Comparison of ENCODE assay signal across 9 cellular contexts in the genomic region with DNA sequence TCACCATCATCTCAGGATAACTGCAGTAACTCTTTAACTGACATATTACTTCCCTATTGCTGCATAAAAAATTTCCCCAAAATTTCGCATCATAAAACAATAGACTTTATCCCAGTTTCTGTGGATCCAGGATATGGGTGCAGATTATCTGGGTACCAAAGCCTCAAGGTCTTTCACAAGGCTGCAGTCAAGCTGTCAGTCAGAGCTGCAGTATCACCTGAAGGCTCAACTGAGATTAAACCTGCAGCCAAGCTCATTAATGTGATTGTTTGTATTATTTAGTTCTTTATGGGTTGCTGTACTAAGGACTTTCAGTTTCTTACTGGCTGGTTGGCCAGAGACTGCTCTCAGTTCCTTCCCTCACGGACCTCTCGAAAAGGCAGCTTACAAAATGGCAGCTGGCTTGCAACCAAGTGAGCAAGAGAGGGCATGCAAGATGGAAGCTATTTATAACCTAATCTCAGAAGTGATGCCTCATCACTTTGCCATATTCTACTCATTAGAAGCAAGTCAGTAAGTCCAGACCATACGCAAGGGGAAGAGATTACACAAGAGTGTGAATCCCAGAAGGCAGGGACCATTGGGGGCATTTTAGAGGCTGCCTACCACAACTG. TPM values are rescaled to one million over a fixed set of nuclear protein-coding genes. Genes with fewer than 3 reads are reported as not detected.
DNase-seq lines count a peak whose midpoint lies in the region; ATAC-seq and TF ChIP-seq lines count a peak whose summit lies in the region.
"Had no signal": no experiment of that assay in that cellular context is flagged by ENCODE, and none has a peak within 500 bp of the region (broad histone marks: within the 10 kb centered on the region; RNA-seq: fewer than 3 reads in every experiment).

No MANE protein-coding gene starts in this region.

- POLR2A ChIA-PET in WTC11 (lab: Charles Lee) = no interaction called here
- POLR2A ChIA-PET in activated CD4-positive, alpha-beta memory T cell treated with anti-CD3 and anti-CD28 coated beads for 36 hours (lab: Charles Lee) = interaction anchor here (0.6 kb wide), 1 partner anchor 21 kb away, joined by 3 read pairs; no protein-coding TSS in a partner anchor

- no peak overlapping the region for H3K27ac Mint-ChIP-seq in WTC11
- no peak overlapping the region for H3K27ac Mint-ChIP-seq in activated CD4-positive, alpha-beta memory T cell treated with anti-CD3 and anti-CD28 coated beads for 36 hours

- H3K4me1 Mint-ChIP-seq in WTC11 = peaks cover 13% of the 10 kb centered on the region
- peaks cover 3% of the 10 kb centered on the region for H3K4me1 Mint-ChIP-seq in activated CD4-positive, alpha-beta memory T cell treated with anti-CD3 and anti-CD28 coated beads for 36 hours (ENCODE audit: low read depth)

- intact Hi-C loops in activated CD4-positive, alpha-beta memory T cell treated with anti-CD3 and anti-CD28 coated beads for 36 hours (cut with micrococcal nuclease) = no loop called here

- peak; percentile 66 for DNase-seq in GM12864 (ENCODE audit: low read depth)
- peak; percentile 76 to 84 for DNase-seq in foreskin fibroblast
- DNase-seq in WTC11 (ENCODE audit: low spot score) = no peak
- DNase-seq in DMS153 (lab: John Stamatoyannopoulos, UW) = no peak
- no peak for DNase-seq in superior temporal gyrus (ENCODE audit: extremely low spot score)
- no peak for DNase-seq in activated CD4-positive, alpha-beta memory T cell treated with anti-CD3 and anti-CD28 coated beads for 36 hours
- DNase-seq: hypothalamus had no signal

- ATAC-seq in GM21447 (IDR thresholded peaks at IDR 0.05; ENCODE audit: unreplicated experiment) = peak; percentile 97
- peak; percentile 93 for ATAC-seq in HG03460 (IDR thresholded peaks at IDR 0.05; ENCODE audit: unreplicated experiment)
- ATAC-seq in WTC11 = no peak

- CTCF ChIA-PET in WTC11 (lab: Charles Lee) = no interaction called here
- CTCF ChIA-PET in activated CD4-positive, alpha-beta memory T cell treated with anti-CD3 and anti-CD28 coated beads for 36 hours (lab: Charles Lee) = interaction anchor here (0.9 kb wide), 1 partner anchor 9 kb away, joined by 3 read pairs; no protein-coding TSS in a partner anchor

- no peaks in the 10 kb centered on the region for H3K27me3 Mint-ChIP-seq in WTC11 (ENCODE audit: low read depth)
- H3K27me3 Mint-ChIP-seq in activated CD4-positive, alpha-beta memory T cell treated with anti-CD3 and anti-CD28 coated beads for 36 hours = no peaks in the 10 kb centered on the region

- TF ChIP-seq CTCF in GM12864 (IDR thresholded peaks at IDR 0.05; ENCODE audit: low read depth, low read length, missing control alignments) = no peak
- no peak for TF ChIP-seq CTCF in foreskin fibroblast (IDR thresholded peaks at IDR 0.05; ENCODE audit: low read depth, low read length)
- no peak for TF ChIP-seq CTCF in WTC11 (IDR thresholded peaks at IDR 0.05)

- no peak overlapping the region for H3K4me3 Mint-ChIP-seq in WTC11
- H3K4me3 Mint-ChIP-seq in activated CD4-positive, alpha-beta memory T cell treated with anti-CD3 and anti-CD28 coated beads for 36 hours = no peak overlapping the region

- H3K4me3 ChIP-seq in GM12864 (ENCODE audit: low read depth, low read length) = no peak overlapping the region
- no peak overlapping the region for H3K4me3 ChIP-seq in foreskin fibroblast (ENCODE audit: low read depth in 1 of 2, low read length in 2 of 2)

- H3K9me3 Mint-ChIP-seq in WTC11 = peaks cover 4% of the 10 kb centered on the region
- peaks cover 3% of the 10 kb centered on the region for H3K9me3 Mint-ChIP-seq in activated CD4-positive, alpha-beta memory T cell treated with anti-CD3 and anti-CD28 coated beads for 36 hours

- peaks cover 3% of the 10 kb centered on the region; the same call in 1 of the 2 replicates for H3K36me3 Mint-ChIP-seq in WTC11
- peaks cover 31% of the 10 kb centered on the region for H3K36me3 Mint-ChIP-seq in activated CD4-positive, alpha-beta memory T cell treated with anti-CD3 and anti-CD28 coated beads for 36 hours

TF ChIP-seq in WTC11, 78 proteins besides CTCF, POLR2A, EP300 and RAD21:
- TF ChIP-seq PRRX2 (CRISPR knock-in tag; IDR thresholded peaks at IDR 0.05) (no peak), NR3C1 (CRISPR knock-in tag; conservative IDR thresholded peaks at IDR 0.05; ENCODE audit: low read depth) (no peak), NFYB (CRISPR knock-in tag; conservative IDR thresholded peaks at IDR 0.05; ENCODE audit: low read depth) (no peak), NFATC4 (CRISPR knock-in tag; IDR thresholded peaks at IDR 0.05) (no peak), CREB1 (CRISPR knock-in tag; IDR thresholded peaks at IDR 0.05) (no peak), ETV6 (CRISPR knock-in tag; IDR thresholded peaks at IDR 0.05) (no peak), ZNF232 (CRISPR knock-in tag; IDR thresholded peaks at IDR 0.05) (no peak), ZNF396 (CRISPR knock-in tag; IDR thresholded peaks at IDR 0.05; ENCODE audit: borderline replicate concordance) (no peak), CREM (CRISPR knock-in tag; IDR thresholded peaks at IDR 0.05) (no peak)
- TF ChIP-seq, protein P1, sequence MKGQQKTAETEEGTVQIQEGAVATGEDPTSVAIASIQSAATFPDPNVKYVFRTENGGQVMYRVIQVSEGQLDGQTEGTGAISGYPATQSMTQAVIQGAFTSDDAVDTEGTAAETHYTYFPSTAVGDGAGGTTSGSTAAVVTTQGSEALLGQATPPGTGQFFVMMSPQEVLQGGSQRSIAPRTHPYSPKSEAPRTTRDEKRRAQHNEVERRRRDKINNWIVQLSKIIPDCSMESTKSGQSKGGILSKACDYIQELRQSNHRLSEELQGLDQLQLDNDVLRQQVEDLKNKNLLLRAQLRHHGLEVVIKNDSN (CRISPR knock-in tag; IDR thresholded peaks at IDR 0.05) = no peak
- TF ChIP-seq, protein P2, sequence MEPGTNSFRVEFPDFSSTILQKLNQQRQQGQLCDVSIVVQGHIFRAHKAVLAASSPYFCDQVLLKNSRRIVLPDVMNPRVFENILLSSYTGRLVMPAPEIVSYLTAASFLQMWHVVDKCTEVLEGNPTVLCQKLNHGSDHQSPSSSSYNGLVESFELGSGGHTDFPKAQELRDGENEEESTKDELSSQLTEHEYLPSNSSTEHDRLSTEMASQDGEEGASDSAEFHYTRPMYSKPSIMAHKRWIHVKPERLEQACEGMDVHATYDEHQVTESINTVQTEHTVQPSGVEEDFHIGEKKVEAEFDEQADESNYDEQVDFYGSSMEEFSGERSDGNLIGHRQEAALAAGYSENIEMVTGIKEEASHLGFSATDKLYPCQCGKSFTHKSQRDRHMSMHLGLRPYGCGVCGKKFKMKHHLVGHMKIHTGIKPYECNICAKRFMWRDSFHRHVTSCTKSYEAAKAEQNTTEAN (CRISPR knock-in tag; IDR thresholded peaks at IDR 0.05) = no peak
- TF ChIP-seq, protein P3, sequence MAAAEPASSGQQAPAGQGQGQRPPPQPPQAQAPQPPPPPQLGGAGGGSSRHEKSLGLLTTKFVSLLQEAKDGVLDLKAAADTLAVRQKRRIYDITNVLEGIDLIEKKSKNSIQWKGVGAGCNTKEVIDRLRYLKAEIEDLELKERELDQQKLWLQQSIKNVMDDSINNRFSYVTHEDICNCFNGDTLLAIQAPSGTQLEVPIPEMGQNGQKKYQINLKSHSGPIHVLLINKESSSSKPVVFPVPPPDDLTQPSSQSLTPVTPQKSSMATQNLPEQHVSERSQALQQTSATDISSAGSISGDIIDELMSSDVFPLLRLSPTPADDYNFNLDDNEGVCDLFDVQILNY (CRISPR knock-in tag; IDR thresholded peaks at IDR 0.05) = no peak
- TF ChIP-seq, protein P4, sequence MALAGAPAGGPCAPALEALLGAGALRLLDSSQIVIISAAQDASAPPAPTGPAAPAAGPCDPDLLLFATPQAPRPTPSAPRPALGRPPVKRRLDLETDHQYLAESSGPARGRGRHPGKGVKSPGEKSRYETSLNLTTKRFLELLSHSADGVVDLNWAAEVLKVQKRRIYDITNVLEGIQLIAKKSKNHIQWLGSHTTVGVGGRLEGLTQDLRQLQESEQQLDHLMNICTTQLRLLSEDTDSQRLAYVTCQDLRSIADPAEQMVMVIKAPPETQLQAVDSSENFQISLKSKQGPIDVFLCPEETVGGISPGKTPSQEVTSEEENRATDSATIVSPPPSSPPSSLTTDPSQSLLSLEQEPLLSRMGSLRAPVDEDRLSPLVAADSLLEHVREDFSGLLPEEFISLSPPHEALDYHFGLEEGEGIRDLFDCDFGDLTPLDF (CRISPR knock-in tag; IDR thresholded peaks at IDR 0.05) = no peak
- TF ChIP-seq, protein P5, sequence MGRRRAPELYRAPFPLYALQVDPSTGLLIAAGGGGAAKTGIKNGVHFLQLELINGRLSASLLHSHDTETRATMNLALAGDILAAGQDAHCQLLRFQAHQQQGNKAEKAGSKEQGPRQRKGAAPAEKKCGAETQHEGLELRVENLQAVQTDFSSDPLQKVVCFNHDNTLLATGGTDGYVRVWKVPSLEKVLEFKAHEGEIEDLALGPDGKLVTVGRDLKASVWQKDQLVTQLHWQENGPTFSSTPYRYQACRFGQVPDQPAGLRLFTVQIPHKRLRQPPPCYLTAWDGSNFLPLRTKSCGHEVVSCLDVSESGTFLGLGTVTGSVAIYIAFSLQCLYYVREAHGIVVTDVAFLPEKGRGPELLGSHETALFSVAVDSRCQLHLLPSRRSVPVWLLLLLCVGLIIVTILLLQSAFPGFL (CRISPR knock-in tag; IDR thresholded peaks at IDR 0.05; ENCODE audit: borderline replicate concordance) = no peak
- TF ChIP-seq, protein P6, sequence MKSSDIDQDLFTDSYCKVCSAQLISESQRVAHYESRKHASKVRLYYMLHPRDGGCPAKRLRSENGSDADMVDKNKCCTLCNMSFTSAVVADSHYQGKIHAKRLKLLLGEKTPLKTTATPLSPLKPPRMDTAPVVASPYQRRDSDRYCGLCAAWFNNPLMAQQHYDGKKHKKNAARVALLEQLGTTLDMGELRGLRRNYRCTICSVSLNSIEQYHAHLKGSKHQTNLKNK (CRISPR knock-in tag; IDR thresholded peaks at IDR 0.05) = no peak

RNA-seq across cellular contexts. Expression of a gene that starts 54.9 kb away (rescaled TPM):
- total RNA-seq in WTC11 (2021) = 50.4 to 64.5 TPM (median 56.3 TPM) in 3 replicates
- total RNA-seq in activated CD4-positive, alpha-beta memory T cell treated with anti-CD3 and anti-CD28 coated beads for 36 hours = 10 to 100 TPM; 47.5 to 53.5 TPM

Comparison
In these comparisons a context has a peak if more than half of its experiments do, and no peak if none do; other contexts are left out.
1. DNase-seq: peak in GM12864 (single experiment) and foreskin fibroblast (2 of 2); none in WTC11 (single experiment), DMS153 (single experiment), superior temporal gyrus (single experiment) and activated CD4-positive, alpha-beta memory T cell treated with anti-CD3 and anti-CD28 coated beads for 36 hours (single experiment).